In the genomic region with DNA sequence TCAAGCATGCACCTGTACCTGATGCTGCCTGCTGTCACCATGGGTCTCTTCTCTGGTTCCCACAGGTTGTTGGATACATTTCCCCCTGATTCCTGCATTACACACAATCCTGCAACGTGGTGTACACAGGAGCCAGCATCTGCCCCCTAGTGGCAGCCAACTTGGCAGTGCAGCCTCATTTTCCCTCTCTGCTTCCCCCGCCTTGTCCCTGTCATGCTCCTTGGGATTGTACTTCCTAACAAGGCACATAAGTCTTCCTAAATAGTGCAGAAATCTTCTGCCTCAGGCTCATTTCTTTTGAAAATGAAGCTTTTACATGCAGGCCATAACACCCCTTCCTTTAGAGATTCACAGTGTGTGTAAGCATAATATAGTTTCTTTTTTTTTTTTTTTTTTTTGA, we compare ENCODE assay signal across 8 cellular contexts.
A peak's percentile ranks its signal among the peaks of the same experiment; 100 is the strongest.
DNase-seq lines count a peak whose midpoint lies in the region; ATAC-seq and TF ChIP-seq lines count a peak whose summit lies in the region.

No MANE protein-coding gene starts in this region.

- H3K4me3 ChIP-seq in AG04450 (ENCODE audit: low read depth, low read length) (no peak overlapping the region), fibroblast of pulmonary artery (replicated peaks; ENCODE audit: low read depth, low read length) (no peak overlapping the region), prostate gland (no peak overlapping the region)

- H3K4me1 Mint-ChIP-seq in type B pancreatic cell (ENCODE audit: unreplicated experiment): no peaks in the 10 kb centered on the region

- POLR2A ChIA-PET in AG04450 (lab: Yijun Ruan, JAX): no interaction called here

- H3K9me3 Mint-ChIP-seq in type B pancreatic cell: no peaks in the 10 kb centered on the region

- TF ChIP-seq POLR2A in prostate gland (IDR thresholded peaks at IDR 0.05): no peak

- intact Hi-C loops in prostate gland (cut with DNase I): no loop called here

- no peak overlapping the region for H3K27ac ChIP-seq in AG04450 (ENCODE audit: low read depth, low read length)
- H3K27ac ChIP-seq in prostate gland: no peak overlapping the region

- no peak overlapping the region for H3K4me3 Mint-ChIP-seq in type B pancreatic cell

- H3K36me3 Mint-ChIP-seq in type B pancreatic cell: no peaks in the 10 kb centered on the region

- H3K27me3 Mint-ChIP-seq in type B pancreatic cell: peaks cover 5% of the 10 kb centered on the region

- H3K4me1 ChIP-seq in prostate gland (replicated peaks): no peaks in the 10 kb centered on the region

- CTCF ChIA-PET in AG04450 (lab: Charles Lee): no interaction called here

- ATAC-seq in HG02678 (IDR thresholded peaks at IDR 0.05; ENCODE audit: unreplicated experiment): peak; percentile 72

- peaks cover 11% of the 10 kb centered on the region for H3K9me3 ChIP-seq in AG04450 (ENCODE audit: control insufficient read depth, insufficient read depth, low read length)
- H3K9me3 ChIP-seq in prostate gland: no peaks in the 10 kb centered on the region

- 43% methylated on average over 2 of the region's 2 CpGs for WGBS in prostate gland

- no peak overlapping the region for H3K27ac Mint-ChIP-seq in type B pancreatic cell

- H3K27me3 ChIP-seq in AG04450 (ENCODE audit: control insufficient read depth, insufficient read depth, low read length) (no peaks in the 10 kb centered on the region), prostate gland (replicated peaks; ENCODE audit: insufficient read depth) (no peaks in the 10 kb centered on the region)

- no peaks in the 10 kb centered on the region for H3K36me3 ChIP-seq in prostate gland

- TF ChIP-seq CTCF in AG04450 (IDR thresholded peaks at IDR 0.05; ENCODE audit: low read depth, low read length) (0 out of 2 replicates have a peak, but pooled peaks have one; percentile 24), GM12872 (IDR thresholded peaks at IDR 0.05; ENCODE audit: insufficient read depth, low read depth, low read length) (peak; percentile 92), fibroblast of pulmonary artery (IDR thresholded peaks at IDR 0.05; ENCODE audit: low read length, missing control alignments) (peak; percentile 43), type B pancreatic cell (conservative IDR thresholded peaks at IDR 0.05) (peak; percentile 78), prostate gland (IDR thresholded peaks at IDR 0.05) (peak in 2 of 4 experiments; percentile 22 to 23)

- DNase-seq in AG04450 (ENCODE audit: low read depth, low spot score): no peak
- DNase-seq in NCI-H748 treated with DMSO at 0.1 percent for 48 hours (lab: John Stamatoyannopoulos, UW): peak; percentile 10
- peak; percentile 17 for DNase-seq in fibroblast of pulmonary artery (ENCODE audit: low read depth)
- DNase-seq in type B pancreatic cell (ENCODE audit: extremely low spot score, unreplicated experiment): no peak
- DNase-seq in hippocampal formation (lab: John Stamatoyannopoulos, UW): no peak
- DNase-seq in prostate gland (ENCODE audit: low spot score): no peak

Comparison
In these comparisons a context has a peak if more than half of its experiments do, and no peak if none do; other contexts are left out.
1. DNase-seq: peak in NCI-H748 treated with DMSO at 0.1 percent for 48 hours (single experiment) and fibroblast of pulmonary artery (single experiment); none in AG04450 (single experiment), type B pancreatic cell (single experiment), hippocampal formation (0 of 2) and prostate gland (single experiment).